ENCODE assay signal across 1 cellular context in genomic region chr13:29961036-29961685, GRCh38.
TF ChIP-seq lines count a peak whose summit lies in the region.

No MANE protein-coding gene starts in this region.

TF ChIP-seq in HepG2, 621 proteins besides CTCF, POLR2A, EP300 and RAD21 (continued from another document):
- TF ChIP-seq CERS6 (CRISPR knock-in tag; IDR thresholded peaks at IDR 0.05): no peak
- TF ChIP-seq SKI (IDR thresholded peaks at IDR 0.05; ENCODE audit: partially characterized antibody): no peak
- TF ChIP-seq KIAA2018 (CRISPR knock-in tag; IDR thresholded peaks at IDR 0.05; ENCODE audit: borderline replicate concordance): no peak
- no peak for TF ChIP-seq NFE2L2 (IDR thresholded peaks at IDR 0.05; ENCODE audit: low read length)
- no peak for TF ChIP-seq ZBTB33 (CRISPR knock-in tag; IDR thresholded peaks at IDR 0.05)
- no peak for TF ChIP-seq RFX1 (IDR thresholded peaks at IDR 0.05)
- no peak for TF ChIP-seq AHR (CRISPR knock-in tag; IDR thresholded peaks at IDR 0.05)
- TF ChIP-seq ZNF720 (CRISPR knock-in tag; IDR thresholded peaks at IDR 0.05): no peak
